2 cellular contexts compared by ENCODE assay signal in the genomic region with DNA sequence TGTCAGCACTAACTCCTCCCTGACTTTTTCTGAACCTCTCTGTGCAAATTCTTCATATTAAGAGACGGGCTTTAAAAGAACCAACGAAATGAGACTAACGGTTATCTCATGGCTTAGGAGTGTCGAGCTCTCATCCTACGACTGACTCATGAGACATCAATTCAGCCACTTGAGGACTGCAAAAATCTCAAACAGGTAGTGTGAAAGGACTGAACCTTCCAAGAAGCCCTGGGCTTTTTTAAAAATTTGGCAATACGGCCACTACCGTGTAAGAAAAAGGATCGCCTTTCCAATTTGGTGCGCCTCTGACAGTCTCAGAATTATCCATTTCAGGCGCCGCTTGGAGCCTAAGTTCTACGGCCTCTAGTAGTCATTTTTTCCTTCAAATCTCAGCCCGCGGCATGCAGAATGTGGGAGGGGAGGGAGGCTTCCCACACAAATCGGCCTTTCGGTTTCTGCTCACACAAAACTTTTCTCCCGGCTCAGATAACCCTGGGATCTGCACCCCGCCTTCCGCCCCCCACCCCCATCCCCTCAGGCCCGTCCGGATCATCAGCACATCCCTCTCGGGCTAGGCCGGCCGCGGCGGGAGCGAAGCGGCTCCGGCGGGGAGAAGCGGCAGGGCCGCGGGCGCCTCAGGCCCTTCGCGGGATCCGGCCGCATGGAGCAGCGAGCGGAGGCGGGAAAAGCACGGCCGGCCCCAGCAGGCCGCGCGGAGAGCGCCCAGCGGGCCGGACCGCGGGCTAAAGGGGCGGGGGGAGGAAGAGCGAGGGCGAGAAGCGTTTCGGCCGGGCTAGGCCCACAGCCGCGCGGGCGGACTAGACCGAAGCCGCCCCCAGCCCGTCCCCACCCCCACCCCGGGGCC.
A peak's percentile ranks its signal among the peaks of the same experiment; 100 is the strongest.
TF ChIP-seq lines count a peak whose summit lies in the region.

No MANE protein-coding gene starts in this region.

TF ChIP-seq in IMR-90, 13 proteins besides CTCF, POLR2A, EP300 and RAD21:
- TF ChIP-seq BHLHE40 (IDR thresholded peaks at IDR 0.05; ENCODE audit: low read depth, low read length) (no peak), RCOR1 (IDR thresholded peaks at IDR 0.05; ENCODE audit: insufficient replicate concordance, low read length) (no peak), CHD1 (IDR thresholded peaks at IDR 0.05; ENCODE audit: low read depth, low read length) (no peak), RFX5 (IDR thresholded peaks at IDR 0.05; ENCODE audit: low read depth, low read length) (no peak), SMC3 (IDR thresholded peaks at IDR 0.05; ENCODE audit: low read depth, low read length) (no peak), MAFK (IDR thresholded peaks at IDR 0.05; ENCODE audit: low read depth, low read length) (peak; percentile 5; the same call in 1 of the 2 replicates), FOS (IDR thresholded peaks at IDR 0.05; ENCODE audit: low read depth, low read length) (no peak), MXI1 (IDR thresholded peaks at IDR 0.05; ENCODE audit: borderline replicate concordance, low read depth, low read length) (peak; percentile 59; the same call in 1 of the 2 replicates), CEBPB (IDR thresholded peaks at IDR 0.05; ENCODE audit: low read depth, low read length) (no peak)
- TF ChIP-seq, protein P1, sequence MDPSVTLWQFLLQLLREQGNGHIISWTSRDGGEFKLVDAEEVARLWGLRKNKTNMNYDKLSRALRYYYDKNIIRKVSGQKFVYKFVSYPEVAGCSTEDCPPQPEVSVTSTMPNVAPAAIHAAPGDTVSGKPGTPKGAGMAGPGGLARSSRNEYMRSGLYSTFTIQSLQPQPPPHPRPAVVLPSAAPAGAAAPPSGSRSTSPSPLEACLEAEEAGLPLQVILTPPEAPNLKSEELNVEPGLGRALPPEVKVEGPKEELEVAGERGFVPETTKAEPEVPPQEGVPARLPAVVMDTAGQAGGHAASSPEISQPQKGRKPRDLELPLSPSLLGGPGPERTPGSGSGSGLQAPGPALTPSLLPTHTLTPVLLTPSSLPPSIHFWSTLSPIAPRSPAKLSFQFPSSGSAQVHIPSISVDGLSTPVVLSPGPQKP (IDR thresholded peaks at IDR 0.05; ENCODE audit: borderline replicate concordance, low read depth, low read length), result no peak
- TF ChIP-seq, protein P2, sequence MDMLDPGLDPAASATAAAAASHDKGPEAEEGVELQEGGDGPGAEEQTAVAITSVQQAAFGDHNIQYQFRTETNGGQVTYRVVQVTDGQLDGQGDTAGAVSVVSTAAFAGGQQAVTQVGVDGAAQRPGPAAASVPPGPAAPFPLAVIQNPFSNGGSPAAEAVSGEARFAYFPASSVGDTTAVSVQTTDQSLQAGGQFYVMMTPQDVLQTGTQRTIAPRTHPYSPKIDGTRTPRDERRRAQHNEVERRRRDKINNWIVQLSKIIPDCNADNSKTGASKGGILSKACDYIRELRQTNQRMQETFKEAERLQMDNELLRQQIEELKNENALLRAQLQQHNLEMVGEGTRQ (IDR thresholded peaks at IDR 0.05; ENCODE audit: low read depth, low read length), result no peak
TF ChIP-seq in IMR-90: peak in this region for 2.

TF ChIP-seq in HepG2, 621 proteins besides CTCF, POLR2A, EP300 and RAD21 (continues in another document):
- TF ChIP-seq ZNF605 (CRISPR knock-in tag; IDR thresholded peaks at IDR 0.05), result no peak
- no peak for TF ChIP-seq ZNF619 (CRISPR knock-in tag; IDR thresholded peaks at IDR 0.05)
- 0 out of 2 replicates have a peak, but pooled peaks have one; percentile 17 for TF ChIP-seq ISX (CRISPR knock-in tag; conservative IDR thresholded peaks at IDR 0.05)
- TF ChIP-seq, protein P3, sequence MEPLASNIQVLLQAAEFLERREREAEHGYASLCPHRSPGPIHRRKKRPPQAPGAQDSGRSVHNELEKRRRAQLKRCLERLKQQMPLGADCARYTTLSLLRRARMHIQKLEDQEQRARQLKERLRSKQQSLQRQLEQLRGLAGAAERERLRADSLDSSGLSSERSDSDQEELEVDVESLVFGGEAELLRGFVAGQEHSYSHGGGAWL (CRISPR knock-in tag; IDR thresholded peaks at IDR 0.05), result 0 out of 2 replicates have a peak, but pooled peaks have one; percentile 41
- 0 out of 2 replicates have a peak, but pooled peaks have one; percentile 12 for TF ChIP-seq HOXA5 (CRISPR knock-in tag; IDR thresholded peaks at IDR 0.05)
- TF ChIP-seq ZNF34 (CRISPR knock-in tag; IDR thresholded peaks at IDR 0.05; ENCODE audit: borderline replicate concordance), result 0 out of 2 replicates have a peak, but pooled peaks have one; percentile 9
- TF ChIP-seq TFDP1 (CRISPR knock-in tag; IDR thresholded peaks at IDR 0.05; ENCODE audit: borderline replicate concordance), result peak; percentile 75
- TF ChIP-seq ATAD3A (CRISPR knock-in tag; IDR thresholded peaks at IDR 0.05), result no peak
- TF ChIP-seq ZFP82 (CRISPR knock-in tag; IDR thresholded peaks at IDR 0.05; ENCODE audit: borderline replicate concordance), result 0 out of 2 replicates have a peak, but pooled peaks have one; percentile 17
- TF ChIP-seq ZFY (CRISPR knock-in tag; IDR thresholded peaks at IDR 0.05), result peak; percentile 88
- TF ChIP-seq SIN3A (IDR thresholded peaks at IDR 0.05; ENCODE audit: borderline replicate concordance, low read depth, low read length), result peak; percentile 22; the same call in 1 of the 2 replicates
- TF ChIP-seq PHF20 (CRISPR knock-in tag; IDR thresholded peaks at IDR 0.05), result peak; percentile 9; the same call in 1 of the 2 replicates
- TF ChIP-seq KAT7 (CRISPR knock-in tag; IDR thresholded peaks at IDR 0.05; ENCODE audit: borderline replicate concordance), result peak; percentile 34; the same call in 1 of the 2 replicates
- TF ChIP-seq RBFOX2 (IDR thresholded peaks at IDR 0.05; ENCODE audit: low read depth, low read length), result peak; percentile 2; the same call in 1 of the 2 replicates
- no peak for TF ChIP-seq SOX5 (CRISPR knock-in tag; IDR thresholded peaks at IDR 0.05; ENCODE audit: borderline replicate concordance)
- TF ChIP-seq ETV6 (CRISPR knock-in tag; conservative IDR thresholded peaks at IDR 0.05), result peak; percentile 15; the same call in 1 of the 2 replicates
- TF ChIP-seq ZNF564 (CRISPR knock-in tag; IDR thresholded peaks at IDR 0.05), result 0 out of 2 replicates have a peak, but pooled peaks have one; percentile 17
- TF ChIP-seq ZNF678 (CRISPR knock-in tag; IDR thresholded peaks at IDR 0.05), result peak; percentile 40; the same call in 1 of the 2 replicates
- TF ChIP-seq AGO2 (optimal IDR thresholded peaks at IDR 0.05; ENCODE audit: low read depth, low read length), result peak; percentile 44
- TF ChIP-seq MTF2 (CRISPR knock-in tag; IDR thresholded peaks at IDR 0.05; ENCODE audit: borderline replicate concordance), result peak; percentile 14; the same call in 1 of the 2 replicates
- TF ChIP-seq ZNF746 (CRISPR knock-in tag; IDR thresholded peaks at IDR 0.05), result peak; percentile 41; the same call in 1 of the 2 replicates
- TF ChIP-seq IRX3 (CRISPR knock-in tag; IDR thresholded peaks at IDR 0.05; ENCODE audit: borderline replicate concordance, low read depth), result 0 out of 2 replicates have a peak, but pooled peaks have one; percentile 14
- no peak for TF ChIP-seq BHLHE40 (IDR thresholded peaks at IDR 0.05; ENCODE audit: low read length)
- 0 out of 2 replicates have a peak, but pooled peaks have one; percentile 44 for TF ChIP-seq DZIP1 (CRISPR knock-in tag; IDR thresholded peaks at IDR 0.05)
- 0 out of 2 replicates have a peak, but pooled peaks have one; percentile 48 for TF ChIP-seq ZBTB10 (CRISPR knock-in tag; IDR thresholded peaks at IDR 0.05; ENCODE audit: borderline replicate concordance)
- 0 out of 2 replicates have a peak, but pooled peaks have one; percentile 11 for TF ChIP-seq ZNF556 (CRISPR knock-in tag; IDR thresholded peaks at IDR 0.05; ENCODE audit: borderline replicate concordance)
- no peak for TF ChIP-seq DR1 (CRISPR knock-in tag; IDR thresholded peaks at IDR 0.05)
- TF ChIP-seq BRCA1 (CRISPR knock-in tag; IDR thresholded peaks at IDR 0.05), result no peak
- peak; percentile 47; the same call in 1 of the 2 replicates for TF ChIP-seq SRY (CRISPR knock-in tag; IDR thresholded peaks at IDR 0.05)
- TF ChIP-seq ZNF768 (CRISPR knock-in tag; IDR thresholded peaks at IDR 0.05), result peak; percentile 29; the same call in 1 of the 2 replicates
- no peak for TF ChIP-seq MXD4 (CRISPR knock-in tag; IDR thresholded peaks at IDR 0.05)
- no peak for TF ChIP-seq ZNF18 (CRISPR knock-in tag; IDR thresholded peaks at IDR 0.05; ENCODE audit: insufficient replicate concordance)
- no peak for TF ChIP-seq ZBED4 (CRISPR knock-in tag; IDR thresholded peaks at IDR 0.05; ENCODE audit: borderline replicate concordance)
